8 cellular contexts compared by ENCODE assay signal in genomic region chr3:160038862-160039562, GRCh38. TPM values are rescaled to one million over a fixed set of nuclear protein-coding genes. Genes with fewer than 3 reads are reported as not detected.
A peak's percentile ranks its signal among the peaks of the same experiment; 100 is the strongest.
DNase-seq lines count a peak whose midpoint lies in the region; ATAC-seq and TF ChIP-seq lines count a peak whose summit lies in the region.

No MANE protein-coding gene starts in this region.

- H3K9me3 ChIP-seq in body of pancreas (no peaks in the 10 kb centered on the region), lung (ENCODE audit: control insufficient read depth in 2 of 2, insufficient read depth in 1 of 2, low read length in 1 of 2) (peaks cover 2 to 10% of the 10 kb centered on the region in 2 donors)

- TF ChIP-seq POLR2A in body of pancreas (IDR thresholded peaks at IDR 0.05): no peak

- WGBS in body of pancreas, 2 donors: 2 to 6% methylated on average over 10 to 36 of the region's 36 CpGs
- 3% methylated on average over 25 to 36 of the region's 36 CpGs for WGBS in lung, 2 donors

- H3K27ac ChIP-seq in body of pancreas (no peak overlapping the region), lung (ENCODE audit: low read depth in 1 of 2, low read length in 1 of 2) (peak overlapping the region in 1 of 2 donors; percentile 3)

- ATAC-seq in HG03135 (IDR thresholded peaks at IDR 0.05; ENCODE audit: unreplicated experiment): peak; percentile 52
- ATAC-seq in body of pancreas: no peak
- ATAC-seq in lung (ENCODE audit: insufficient read depth, low FRiP score): no peak
- no peak for ATAC-seq in GM19455 (IDR thresholded peaks at IDR 0.05; ENCODE audit: unreplicated experiment)

- H3K27me3 ChIP-seq in body of pancreas (no peaks in the 10 kb centered on the region), lung (ENCODE audit: control insufficient read depth, insufficient read depth) (no peaks in the 10 kb centered on the region)

- H3K36me3 ChIP-seq in body of pancreas (replicated peaks in 1 of 2; ENCODE audit: insufficient read depth in 1 of 2, low read depth in 2 of 2) (no peaks in the 10 kb centered on the region), lung (ENCODE audit: control insufficient read depth in 2 of 2, insufficient read depth in 2 of 2, low read length in 2 of 2) (no peaks in the 10 kb centered on the region)

- H3K4me1 ChIP-seq in body of pancreas (peaks cover 7% of the 10 kb centered on the region), lung (ENCODE audit: control insufficient read depth in 2 of 2, insufficient read depth in 2 of 2, low read length in 2 of 2) (peaks cover 0 to 4% of the 10 kb centered on the region in 2 donors)

- TF ChIP-seq CTCF in body of pancreas (IDR thresholded peaks at IDR 0.05) (no peak), lung (IDR thresholded peaks at IDR 0.05; ENCODE audit: control extremely low read depth, extremely low read depth) (no peak)

- intact Hi-C loops in body of pancreas (cut with DNase I): loop anchor here (10.0 kb wide), 1 partner anchor 376 kb away; no protein-coding TSS in a partner anchor

- DNase-seq in GM03348 (ENCODE audit: low spot score) (peak; percentile 50), body of pancreas (peak; percentile 38 to 72 (median 50)), lung (ENCODE audit: low spot score) (peak; percentile 43), SHP77 (lab: John Stamatoyannopoulos, UW) (no peak), HK-2 (ENCODE audit: unreplicated experiment) (no peak)
- no peak for DNase-seq in NK-92 treated with Interleukin-12 subunit alpha and Interleukin-12 subunit beta, amount 100 ng/mL, for 24 hours (lab: John Stamatoyannopoulos, UW)

- no peak overlapping the region for H3K4me3 ChIP-seq in body of pancreas
- H3K4me3 ChIP-seq in lung: peak overlapping the region; percentile 25

RNA-seq across cellular contexts. Expression of gene IL12A, which starts 50.4 kb away (rescaled TPM):
- total RNA-seq in body of pancreas (1 to 10 TPM in 1 of 2 donors, under 1 TPM in 1; 0.26 to 1.6 TPM), lung (1 to 10 TPM in 1 of 2 donors, under 1 TPM in 1; 0.67 to 3.3 TPM)
- 1 to 10 TPM in 1 of 2 donors, under 1 TPM in 1; 0.93 to 2.9 TPM for polyA plus RNA-seq in lung

Comparison
In these comparisons a context has a peak if more than half of its experiments do, and no peak if none do; other contexts are left out.
1. DNase-seq: peak in GM03348 (single experiment), body of pancreas (4 of 4) and lung (single experiment); none in NK-92 treated with Interleukin-12 subunit alpha and Interleukin-12 subunit beta, amount 100 ng/mL, for 24 hours (single experiment), SHP77 (0 of 2) and HK-2 (single experiment).